18 cellular contexts compared by ENCODE assay signal in the genomic region with DNA sequence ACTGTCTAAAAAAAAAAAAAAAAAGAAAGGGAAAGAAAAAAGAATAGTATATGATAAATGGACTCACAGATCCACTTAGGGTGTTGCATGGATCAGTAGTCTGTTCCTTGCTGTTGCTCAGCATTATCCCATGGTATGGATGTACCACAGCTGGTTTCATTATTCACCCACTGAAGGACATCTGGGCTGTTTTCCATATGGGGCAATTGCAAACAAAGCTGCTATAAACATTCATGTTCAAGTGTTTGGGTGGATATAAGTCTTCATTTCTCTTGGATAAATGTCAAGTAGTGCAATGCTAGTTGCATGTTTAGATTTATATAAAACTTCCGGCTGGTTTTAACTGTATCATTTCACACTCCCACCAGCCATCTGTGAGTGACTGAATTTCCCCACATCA.
"Had no signal": no experiment of that assay in that cellular context is flagged by ENCODE, and none has a peak within 500 bp of the region (broad histone marks: within the 10 kb centered on the region; RNA-seq: fewer than 3 reads in every experiment).

No MANE protein-coding gene starts in this region.

- H3K9me3 Mint-ChIP-seq: activated naive CD4-positive, alpha-beta T cell treated with anti-CD3 and anti-CD28 coated beads, Interleukin-2, amount 50 U/mL, for 24 hours; brain; nephron progenitor cell; stimulated activated naive B cell treated with anti-CD40 and anti-IgM and Interleukin-4, amounts not matched to agents 10 μg/mL and 1 μg/mL and 100 μg/mL, for 72 hours had no signal

- ATAC-seq: gastroesophageal sphincter; psoas muscle; right lobe of liver; stimulated activated naive B cell treated with anti-CD40 and anti-IgM and Interleukin-4, amounts not matched to agents 10 μg/mL and 1 μg/mL and 100 μg/mL, for 72 hours; T-helper 17 cell had no signal

- DNase-seq: activated CD4-positive, CD25-positive, alpha-beta regulatory T cell; activated effector memory CD4-positive, alpha-beta T cell treated with Interleukin-2 at 50 U/mL for 16 hours; activated T-cell treated with anti-CD3 and anti-CD28 coated beads, Interleukin-2, amount 50 U/mL, for 1 hour; amniotic stem cell; cerebellar nuclear complex; dermis blood vessel endothelial cell; kidney; left ventricle myocardium inferior; nephron progenitor cell; psoas muscle; right lobe of liver; stimulated activated CD4-positive, alpha-beta T cell treated with anti-CD3 and anti-CD28 coated beads, Interleukin-2, amount 100 ng/mL, for 24 hours; stimulated activated naive B cell treated with anti-CD40 and anti-IgM and Interleukin-4, amounts not matched to agents 10 μg/mL and 1 μg/mL and 100 μg/mL, for 72 hours; T-helper 17 cell; trophoblast cell had no signal

- H3K4me3 ChIP-seq: gastroesophageal sphincter, left ventricle myocardium inferior, psoas muscle, right lobe of liver had no signal

- H3K4me1 Mint-ChIP-seq: activated naive CD4-positive, alpha-beta T cell treated with anti-CD3 and anti-CD28 coated beads, Interleukin-2, amount 50 U/mL, for 24 hours; nephron progenitor cell; stimulated activated naive B cell treated with anti-CD40 and anti-IgM and Interleukin-4, amounts not matched to agents 10 μg/mL and 1 μg/mL and 100 μg/mL, for 72 hours; T-helper 17 cell had no signal

- H3K27me3 ChIP-seq: gastroesophageal sphincter had no signal

- H3K9me3 ChIP-seq: gastroesophageal sphincter, left ventricle myocardium inferior, psoas muscle, right lobe of liver had no signal

- H3K27ac ChIP-seq: gastroesophageal sphincter, left ventricle myocardium inferior, psoas muscle, right lobe of liver had no signal

- H3K36me3 Mint-ChIP-seq: activated naive CD4-positive, alpha-beta T cell treated with anti-CD3 and anti-CD28 coated beads, Interleukin-2, amount 50 U/mL, for 24 hours; brain; stimulated activated naive B cell treated with anti-CD40 and anti-IgM and Interleukin-4, amounts not matched to agents 10 μg/mL and 1 μg/mL and 100 μg/mL, for 72 hours had no signal

- H3K4me3 Mint-ChIP-seq: activated naive CD4-positive, alpha-beta T cell treated with anti-CD3 and anti-CD28 coated beads, Interleukin-2, amount 50 U/mL, for 24 hours; brain; nephron progenitor cell; stimulated activated naive B cell treated with anti-CD40 and anti-IgM and Interleukin-4, amounts not matched to agents 10 μg/mL and 1 μg/mL and 100 μg/mL, for 72 hours; T-helper 17 cell had no signal

- H3K4me1 ChIP-seq: gastroesophageal sphincter, left ventricle myocardium inferior, psoas muscle, right lobe of liver had no signal

- H3K36me3 ChIP-seq: gastroesophageal sphincter, left ventricle myocardium inferior, right lobe of liver had no signal

- H3K27ac Mint-ChIP-seq: activated naive CD4-positive, alpha-beta T cell treated with anti-CD3 and anti-CD28 coated beads, Interleukin-2, amount 50 U/mL, for 24 hours; brain; nephron progenitor cell; stimulated activated naive B cell treated with anti-CD40 and anti-IgM and Interleukin-4, amounts not matched to agents 10 μg/mL and 1 μg/mL and 100 μg/mL, for 72 hours; T-helper 17 cell had no signal
